In the genomic region with DNA sequence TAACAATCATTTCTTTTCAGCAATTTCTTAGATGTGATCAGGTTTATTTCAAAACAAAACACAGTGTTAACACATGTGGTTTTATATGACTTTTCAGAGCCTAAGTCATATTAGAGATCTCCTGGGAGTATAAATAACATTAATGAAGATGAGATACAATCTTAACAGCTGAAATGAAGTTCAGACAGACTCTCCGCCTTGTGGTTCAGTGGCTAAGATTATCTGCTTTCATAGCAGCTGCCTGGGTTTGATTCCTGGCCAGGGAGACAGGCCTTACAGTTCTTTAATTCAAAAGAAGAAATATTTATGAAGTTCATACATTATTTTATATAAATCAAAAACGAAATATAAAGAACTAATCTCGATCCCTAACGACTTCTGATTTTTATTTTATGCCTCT, we compare ENCODE assay signal across 25 cellular contexts.
"Had no signal": no experiment of that assay in that cellular context is flagged by ENCODE, and none has a peak within 500 bp of the region (broad histone marks: within the 10 kb centered on the region; RNA-seq: fewer than 3 reads in every experiment).

No MANE protein-coding gene starts in this region.

- H3K4me3 ChIP-seq: colonic mucosa, esophagus squamous epithelium, heart right ventricle, lung, neural progenitor cell, prostate gland, right atrium auricular region, stomach, thyroid gland, vagina had no signal

- ATAC-seq: heart right ventricle; left lobe of liver; naive thymus-derived CD4-positive, alpha-beta T cell; sciatic nerve; stimulated activated effector memory CD8-positive, alpha-beta T cell treated with anti-CD3 and anti-CD28 coated beads, Interleukin-12 subunit alpha, Interleukin-12 subunit beta, amount 100 ng/mL, for 72 hours had no signal

- H3K36me3 ChIP-seq: colonic mucosa, prostate gland had no signal

- H3K4me1 ChIP-seq: colonic mucosa, esophagus squamous epithelium, heart right ventricle, neural progenitor cell, prostate gland, right atrium auricular region, vagina had no signal

- DNase-seq: colonic mucosa; effector CD8-positive, alpha-beta T cell; endodermal cell; esophagus squamous epithelium; foreskin melanocyte; glutamatergic neuron; heart right ventricle; hippocampal formation; islet precursor cell; naive thymus-derived CD4-positive, alpha-beta T cell; stimulated activated CD4-positive, alpha-beta T cell treated with anti-CD3 and anti-CD28 coated beads, Interleukin-2, amount 100 ng/mL, for 24 hours; stimulated activated CD4-positive, alpha-beta T cell treated with anti-CD3 and anti-CD28 coated beads, Interleukin-4, amount 100 ng/mL, for 24 hours; stimulated activated naive CD4-positive, alpha-beta T cell treated with Interleukin-2 at 50 U/mL for 16 hours; stomach; thyroid gland; trophoblast cell had no signal

- H2AFZ ChIP-seq: neural progenitor cell had no signal

- FAIRE-seq: endothelial cell of umbilical vein had no signal

- H3K27ac ChIP-seq: colonic mucosa, esophagus squamous epithelium, heart right ventricle, neural progenitor cell, prostate gland, right atrium auricular region, stomach, thyroid gland, vagina had no signal

- H3K27me3 ChIP-seq: colonic mucosa, esophagus squamous epithelium, heart right ventricle, neural progenitor cell, right atrium auricular region, stomach, thyroid gland, vagina had no signal

- H3K4me2 ChIP-seq: neural progenitor cell had no signal

- H3K9me3 ChIP-seq: colonic mucosa, esophagus squamous epithelium, heart right ventricle, prostate gland, right atrium auricular region, stomach, thyroid gland, vagina had no signal

- H3K9ac ChIP-seq: neural progenitor cell had no signal
